ENCODE assay signal across 1 cellular context in the genomic region with DNA sequence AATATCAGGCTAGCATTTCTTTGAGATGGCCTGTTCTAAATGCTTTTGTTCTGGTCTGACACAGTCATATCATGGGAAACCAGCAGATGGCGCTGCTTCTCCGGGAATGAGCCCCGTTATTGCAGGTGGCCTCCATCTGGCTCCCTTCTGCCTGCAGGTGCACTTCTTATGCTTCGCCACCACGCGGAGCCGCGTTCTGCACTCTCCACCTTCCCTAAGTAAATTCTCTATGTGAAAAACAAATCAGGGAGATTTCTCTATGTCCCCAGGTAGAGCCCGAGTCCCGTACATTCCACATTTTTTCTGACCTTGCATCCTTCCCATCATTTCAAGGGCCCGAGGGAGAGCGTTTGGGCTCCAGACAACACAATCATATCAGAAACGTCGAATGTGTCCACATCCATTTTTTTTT.
A peak's percentile ranks its signal among the peaks of the same experiment; 100 is the strongest.
TF ChIP-seq lines count a peak whose summit lies in the region.

No MANE protein-coding gene starts in this region.

TF ChIP-seq in HepG2, 621 proteins besides CTCF, POLR2A, EP300 and RAD21 (continued from another document and continues in another):
- TF ChIP-seq ZFP90 (CRISPR knock-in tag; IDR thresholded peaks at IDR 0.05; ENCODE audit: borderline replicate concordance) (no peak), BCL6 (CRISPR knock-in tag; IDR thresholded peaks at IDR 0.05) (0 out of 2 replicates have a peak, but pooled peaks have one; percentile 13), AGO1 (IDR thresholded peaks at IDR 0.05; ENCODE audit: low read depth, low read length, poor library complexity, severe bottlenecking) (no peak), ZBTB25 (CRISPR knock-in tag; IDR thresholded peaks at IDR 0.05) (peak; percentile 47; the same call in 1 of the 2 replicates), ZMYM4 (CRISPR knock-in tag; IDR thresholded peaks at IDR 0.05) (peak; percentile 25; the same call in 1 of the 2 replicates), ZSCAN22 (CRISPR knock-in tag; IDR thresholded peaks at IDR 0.05) (peak; percentile 88), RXRA (CRISPR knock-in tag; IDR thresholded peaks at IDR 0.05) (no peak), ZNF605 (CRISPR knock-in tag; IDR thresholded peaks at IDR 0.05) (no peak), HOXA9 (CRISPR knock-in tag; IDR thresholded peaks at IDR 0.05; ENCODE audit: borderline replicate concordance) (no peak), IRF2 (CRISPR knock-in tag; IDR thresholded peaks at IDR 0.05) (peak; percentile 58; the same call in 1 of the 2 replicates), RARA (CRISPR knock-in tag; IDR thresholded peaks at IDR 0.05) (peak; percentile 51; the same call in 1 of the 2 replicates), TARDBP (CRISPR knock-in tag; IDR thresholded peaks at IDR 0.05) (peak; percentile 59), KLF16 (CRISPR knock-in tag; IDR thresholded peaks at IDR 0.05) (peak in 1 of 2 experiments; percentile 75; a peak in 2 of 4 replicates), RELA (CRISPR knock-in tag; IDR thresholded peaks at IDR 0.05) (0 out of 2 replicates have a peak, but pooled peaks have one; percentile 15), FOXC1 (CRISPR knock-in tag; IDR thresholded peaks at IDR 0.05; ENCODE audit: borderline replicate concordance) (no peak), KMT2B (CRISPR knock-in tag; IDR thresholded peaks at IDR 0.05) (0 out of 2 replicates have a peak, but pooled peaks have one; percentile 28), FOXA3 (CRISPR knock-in tag; IDR thresholded peaks at IDR 0.05) (peak; percentile 26; the same call in 1 of the 2 replicates), SP140L (CRISPR knock-in tag; IDR thresholded peaks at IDR 0.05; ENCODE audit: borderline replicate concordance) (0 out of 2 replicates have a peak, but pooled peaks have one; percentile 82), SALL1 (CRISPR knock-in tag; IDR thresholded peaks at IDR 0.05) (peak; percentile 68), FOXP4 (CRISPR knock-in tag; IDR thresholded peaks at IDR 0.05) (no peak), SMAD9 (CRISPR knock-in tag; IDR thresholded peaks at IDR 0.05) (no peak), XBP1 (CRISPR knock-in tag; IDR thresholded peaks at IDR 0.05) (no peak), GFI1 (CRISPR knock-in tag; IDR thresholded peaks at IDR 0.05; ENCODE audit: borderline replicate concordance) (peak; percentile 38; the same call in 1 of the 2 replicates), ZNF501 (CRISPR knock-in tag; IDR thresholded peaks at IDR 0.05) (peak; percentile 70; the same call in 1 of the 2 replicates), PAX8 (CRISPR knock-in tag; IDR thresholded peaks at IDR 0.05; ENCODE audit: borderline replicate concordance) (no peak), ZBED4 (CRISPR knock-in tag; IDR thresholded peaks at IDR 0.05; ENCODE audit: borderline replicate concordance) (0 out of 2 replicates have a peak, but pooled peaks have one; percentile 36), ZNF432 (CRISPR knock-in tag; IDR thresholded peaks at IDR 0.05; ENCODE audit: borderline replicate concordance) (no peak), EZH2 (conservative IDR thresholded peaks at IDR 0.05; ENCODE audit: low read depth, low read length) (no peak), ARID5B (CRISPR knock-in tag; IDR thresholded peaks at IDR 0.05) (peak; percentile 62; the same call in 1 of the 2 replicates)
- TF ChIP-seq, protein P1, sequence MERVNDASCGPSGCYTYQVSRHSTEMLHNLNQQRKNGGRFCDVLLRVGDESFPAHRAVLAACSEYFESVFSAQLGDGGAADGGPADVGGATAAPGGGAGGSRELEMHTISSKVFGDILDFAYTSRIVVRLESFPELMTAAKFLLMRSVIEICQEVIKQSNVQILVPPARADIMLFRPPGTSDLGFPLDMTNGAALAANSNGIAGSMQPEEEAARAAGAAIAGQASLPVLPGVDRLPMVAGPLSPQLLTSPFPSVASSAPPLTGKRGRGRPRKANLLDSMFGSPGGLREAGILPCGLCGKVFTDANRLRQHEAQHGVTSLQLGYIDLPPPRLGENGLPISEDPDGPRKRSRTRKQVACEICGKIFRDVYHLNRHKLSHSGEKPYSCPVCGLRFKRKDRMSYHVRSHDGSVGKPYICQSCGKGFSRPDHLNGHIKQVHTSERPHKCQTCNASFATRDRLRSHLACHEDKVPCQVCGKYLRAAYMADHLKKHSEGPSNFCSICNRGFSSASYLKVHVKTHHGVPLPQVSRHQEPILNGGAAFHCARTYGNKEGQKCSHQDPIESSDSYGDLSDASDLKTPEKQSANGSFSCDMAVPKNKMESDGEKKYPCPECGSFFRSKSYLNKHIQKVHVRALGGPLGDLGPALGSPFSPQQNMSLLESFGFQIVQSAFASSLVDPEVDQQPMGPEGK (CRISPR knock-in tag; IDR thresholded peaks at IDR 0.05): no peak
- TF ChIP-seq, protein P2, sequence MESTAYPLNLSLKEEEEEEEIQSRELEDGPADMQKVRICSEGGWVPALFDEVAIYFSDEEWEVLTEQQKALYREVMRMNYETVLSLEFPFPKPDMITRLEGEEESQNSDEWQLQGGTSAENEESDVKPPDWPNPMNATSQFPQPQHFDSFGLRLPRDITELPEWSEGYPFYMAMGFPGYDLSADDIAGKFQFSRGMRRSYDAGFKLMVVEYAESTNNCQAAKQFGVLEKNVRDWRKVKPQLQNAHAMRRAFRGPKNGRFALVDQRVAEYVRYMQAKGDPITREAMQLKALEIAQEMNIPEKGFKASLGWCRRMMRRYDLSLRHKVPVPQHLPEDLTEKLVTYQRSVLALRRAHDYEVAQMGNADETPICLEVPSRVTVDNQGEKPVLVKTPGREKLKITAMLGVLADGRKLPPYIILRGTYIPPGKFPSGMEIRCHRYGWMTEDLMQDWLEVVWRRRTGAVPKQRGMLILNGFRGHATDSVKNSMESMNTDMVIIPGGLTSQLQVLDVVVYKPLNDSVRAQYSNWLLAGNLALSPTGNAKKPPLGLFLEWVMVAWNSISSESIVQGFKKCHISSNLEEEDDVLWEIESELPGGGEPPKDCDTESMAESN (CRISPR knock-in tag; conservative IDR thresholded peaks at IDR 0.05): no peak
- TF ChIP-seq, protein P3, sequence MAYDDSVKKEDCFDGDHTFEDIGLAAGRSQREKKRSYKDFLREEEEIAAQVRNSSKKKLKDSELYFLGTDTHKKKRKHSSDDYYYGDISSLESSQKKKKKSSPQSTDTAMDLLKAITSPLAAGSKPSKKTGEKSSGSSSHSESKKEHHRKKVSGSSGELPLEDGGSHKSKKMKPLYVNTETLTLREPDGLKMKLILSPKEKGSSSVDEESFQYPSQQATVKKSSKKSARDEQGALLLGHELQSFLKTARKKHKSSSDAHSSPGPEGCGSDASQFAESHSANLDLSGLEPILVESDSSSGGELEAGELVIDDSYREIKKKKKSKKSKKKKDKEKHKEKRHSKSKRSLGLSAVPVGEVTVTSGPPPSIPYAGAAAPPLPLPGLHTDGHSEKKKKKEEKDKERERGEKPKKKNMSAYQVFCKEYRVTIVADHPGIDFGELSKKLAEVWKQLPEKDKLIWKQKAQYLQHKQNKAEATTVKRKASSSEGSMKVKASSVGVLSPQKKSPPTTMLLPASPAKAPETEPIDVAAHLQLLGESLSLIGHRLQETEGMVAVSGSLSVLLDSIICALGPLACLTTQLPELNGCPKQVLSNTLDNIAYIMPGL (CRISPR knock-in tag; IDR thresholded peaks at IDR 0.05; ENCODE audit: borderline replicate concordance in 1 of 2, low read depth in 1 of 2): peak; percentile 64 to 88; a peak in 3 of 4 replicates
- TF ChIP-seq, protein P4, sequence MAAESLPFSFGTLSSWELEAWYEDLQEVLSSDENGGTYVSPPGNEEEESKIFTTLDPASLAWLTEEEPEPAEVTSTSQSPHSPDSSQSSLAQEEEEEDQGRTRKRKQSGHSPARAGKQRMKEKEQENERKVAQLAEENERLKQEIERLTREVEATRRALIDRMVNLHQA (CRISPR knock-in tag; IDR thresholded peaks at IDR 0.05): no peak
- TF ChIP-seq, protein P5, sequence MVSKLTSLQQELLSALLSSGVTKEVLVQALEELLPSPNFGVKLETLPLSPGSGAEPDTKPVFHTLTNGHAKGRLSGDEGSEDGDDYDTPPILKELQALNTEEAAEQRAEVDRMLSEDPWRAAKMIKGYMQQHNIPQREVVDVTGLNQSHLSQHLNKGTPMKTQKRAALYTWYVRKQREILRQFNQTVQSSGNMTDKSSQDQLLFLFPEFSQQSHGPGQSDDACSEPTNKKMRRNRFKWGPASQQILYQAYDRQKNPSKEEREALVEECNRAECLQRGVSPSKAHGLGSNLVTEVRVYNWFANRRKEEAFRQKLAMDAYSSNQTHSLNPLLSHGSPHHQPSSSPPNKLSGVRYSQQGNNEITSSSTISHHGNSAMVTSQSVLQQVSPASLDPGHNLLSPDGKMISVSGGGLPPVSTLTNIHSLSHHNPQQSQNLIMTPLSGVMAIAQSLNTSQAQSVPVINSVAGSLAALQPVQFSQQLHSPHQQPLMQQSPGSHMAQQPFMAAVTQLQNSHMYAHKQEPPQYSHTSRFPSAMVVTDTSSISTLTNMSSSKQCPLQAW (CRISPR knock-in tag; IDR thresholded peaks at IDR 0.05): peak; percentile 57; the same call in 1 of the 2 replicates
- TF ChIP-seq, protein P6, sequence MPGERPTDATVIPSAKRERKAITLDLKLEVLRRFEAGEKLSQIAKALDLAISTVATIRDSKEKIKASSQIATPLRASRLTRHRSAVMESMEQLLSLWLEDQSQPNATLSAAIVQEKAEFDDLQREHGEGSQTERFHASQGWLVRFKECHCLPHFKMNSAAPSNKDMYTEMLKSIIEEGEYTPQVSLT (CRISPR knock-in tag; IDR thresholded peaks at IDR 0.05; ENCODE audit: borderline replicate concordance, low read depth): no peak
